Comparison of ENCODE assay signal across 27 cellular contexts in the genomic region with DNA sequence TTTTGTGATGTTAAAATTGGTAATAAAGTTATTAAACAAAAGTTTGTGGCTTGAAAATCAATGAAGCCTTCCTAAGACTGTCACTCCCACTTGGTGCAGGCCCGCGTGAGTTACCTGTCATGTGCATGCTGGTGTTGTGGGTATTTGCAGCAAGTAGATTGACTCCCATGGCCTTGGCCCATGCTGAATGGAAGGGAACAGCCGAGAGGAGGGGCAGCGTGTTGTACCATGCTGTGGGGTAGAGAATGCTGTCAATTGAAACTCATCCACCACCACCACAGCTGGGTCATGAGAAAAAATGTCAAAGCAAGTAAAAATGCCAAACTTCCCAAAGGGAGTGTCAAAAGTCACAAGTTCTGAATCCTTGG. TPM values are rescaled to one million over a fixed set of nuclear protein-coding genes. Genes with fewer than 3 reads are reported as not detected.
DNase-seq lines count a peak whose midpoint lies in the region; ATAC-seq and TF ChIP-seq lines count a peak whose summit lies in the region.
"Had no signal": no experiment of that assay in that cellular context is flagged by ENCODE, and none has a peak within 500 bp of the region (broad histone marks: within the 10 kb centered on the region; RNA-seq: fewer than 3 reads in every experiment).

No MANE protein-coding gene starts in this region.

- peak overlapping the region in 1 of 2 experiments; percentile 2 for H3K4ac ChIP-seq in mesenchymal stem cell (ENCODE audit: low read depth in 1 of 2, low read length in 2 of 2)

- H2BK12ac ChIP-seq in mesenchymal stem cell (ENCODE audit: low read length in 2 of 2) = peak overlapping the region; percentile 3 to 66

- H3K4me1 Mint-ChIP-seq in T-cell = peaks cover 0 to 6% (median 0%) of the 10 kb centered on the region in 3 donors

- H3K27ac Mint-ChIP-seq in T-cell = no peak overlapping the region
- H3K27ac Mint-ChIP-seq: CD4-positive, alpha-beta memory T cell; IgD-negative memory B cell had no signal

- H3K4me3 ChIP-seq in GM12865 (ENCODE audit: low read depth, low read length) (no peak overlapping the region), mesenchymal stem cell (ENCODE audit: insufficient read depth in 1 of 2, low read depth in 1 of 2, low read length in 2 of 2) (no peak overlapping the region), thyroid gland (replicated peaks in 1 of 3) (no peak overlapping the region)

- peak; percentile 9 for DNase-seq in GM12865 (ENCODE audit: low read depth)
- DNase-seq in mesenchymal stem cell = no peak
- DNase-seq in thyroid gland = no peak
- DNase-seq in T-cell = no peak
- DNase-seq: C1 segment of cervical spinal cord; CD4-positive, alpha-beta memory T cell; COR-L47; DMS53; EL; GF-D8; HCEC 1CT; MM.1S; NCI-H2029; NCI-H446 treated with DMSO at 0.1 percent for 48 hours; NCI-H82; SHP77 had no signal

- H3K36me3 ChIP-seq in mesenchymal stem cell (ENCODE audit: control insufficient read depth in 1 of 2, insufficient read depth in 2 of 2, low read depth in 1 of 2, low read length in 2 of 2) = no peaks in the 10 kb centered on the region
- H3K36me3 ChIP-seq in thyroid gland = no peaks in the 10 kb centered on the region

- TF ChIP-seq POLR2A in thyroid gland (IDR thresholded peaks at IDR 0.05) = no peak

- no peaks in the 10 kb centered on the region for H3K27me3 ChIP-seq in mesenchymal stem cell (ENCODE audit: control insufficient read depth in 1 of 2, insufficient read depth in 1 of 2, low read length in 2 of 2)
- no peaks in the 10 kb centered on the region for H3K27me3 ChIP-seq in thyroid gland

- no peaks in the 10 kb centered on the region for H3K27me3 Mint-ChIP-seq in T-cell
- H3K27me3 Mint-ChIP-seq: IgD-negative memory B cell had no signal

- H3K4me1 ChIP-seq in mesenchymal stem cell (ENCODE audit: control insufficient read depth, insufficient read depth, low read depth, low read length) = no peaks in the 10 kb centered on the region
- no peaks in the 10 kb centered on the region for H3K4me1 ChIP-seq in thyroid gland

- peak overlapping the region; percentile 80 for H2BK15ac ChIP-seq in mesenchymal stem cell (ENCODE audit: low read depth, poor library complexity, severe bottlenecking)

- no peak overlapping the region for H4K8ac ChIP-seq in mesenchymal stem cell (ENCODE audit: low read length)

- no peak overlapping the region for H2AK5ac ChIP-seq in mesenchymal stem cell (ENCODE audit: low read length, severe bottlenecking)

- 98% methylated on average over 4 of the region's 4 CpGs for WGBS in mesenchymal stem cell
- 86 to 90% methylated on average over 4 of the region's 4 CpGs for WGBS in thyroid gland, 2 donors

- TF ChIP-seq CTCF in GM12865 (IDR thresholded peaks at IDR 0.05; ENCODE audit: insufficient read depth, low read depth, low read length, missing control alignments) = no peak
- no peak for TF ChIP-seq CTCF in thyroid gland (IDR thresholded peaks at IDR 0.05)

- no peak overlapping the region for H2BK120ac ChIP-seq in mesenchymal stem cell (ENCODE audit: low read depth, low read length)

- H3K79me1 ChIP-seq in mesenchymal stem cell (replicated peaks; ENCODE audit: low read length, poor library complexity, severe bottlenecking) = no peaks in the 10 kb centered on the region

- H3K9me3 ChIP-seq in mesenchymal stem cell (ENCODE audit: control insufficient read depth, low read length) (no peaks in the 10 kb centered on the region), thyroid gland (no peaks in the 10 kb centered on the region)

- ATAC-seq in GM18502 (IDR thresholded peaks at IDR 0.05; ENCODE audit: poor library complexity, unreplicated experiment) = peak; percentile 17
- peak; percentile 26 for ATAC-seq in HG03432 (IDR thresholded peaks at IDR 0.05; ENCODE audit: unreplicated experiment)
- no peak for ATAC-seq in HG03108 (IDR thresholded peaks at IDR 0.05; ENCODE audit: unreplicated experiment)
- ATAC-seq in T-cell (replicated peaks in 1 of 4) = no peak
- ATAC-seq: Panc1 had no signal

- intact Hi-C loops in thyroid gland (cut with DNase I) = no loop called here

- no peak overlapping the region for H3K4me3 Mint-ChIP-seq in T-cell

- H3K27ac ChIP-seq in mesenchymal stem cell (ENCODE audit: low read length, poor library complexity, severe bottlenecking) = no peak overlapping the region
- no peak overlapping the region for H3K27ac ChIP-seq in thyroid gland
- H3K27ac ChIP-seq: KMS-11, RWPE1 had no signal

- no peak overlapping the region for H2AFZ ChIP-seq in mesenchymal stem cell (ENCODE audit: low read depth, low read length)

- H3K23ac ChIP-seq in mesenchymal stem cell (ENCODE audit: low read length in 2 of 2) = no peak overlapping the region

- POLR2A ChIA-PET in T-cell (lab: Charles Lee) = no interaction called here

- CTCF ChIA-PET in T-cell (lab: Charles Lee) = no interaction called here

- no peak overlapping the region for H3K18ac ChIP-seq in mesenchymal stem cell (ENCODE audit: low read depth in 1 of 2, low read length in 2 of 2)

- H4K91ac ChIP-seq in mesenchymal stem cell (ENCODE audit: low read length) = peak overlapping the region; percentile 83

- H3K36me3 Mint-ChIP-seq in T-cell = no peaks in the 10 kb centered on the region
- H3K36me3 Mint-ChIP-seq: CD4-positive, alpha-beta memory T cell; IgD-negative memory B cell had no signal

- H3K14ac ChIP-seq in mesenchymal stem cell (ENCODE audit: low read length in 2 of 2) = no peak overlapping the region

- H3K9ac ChIP-seq in mesenchymal stem cell (ENCODE audit: low read length) = no peak overlapping the region
- H3K9ac ChIP-seq: KMS-11 had no signal

- H2BK5ac ChIP-seq in mesenchymal stem cell (ENCODE audit: low read depth, low read length, poor library complexity, severe bottlenecking) = no peak overlapping the region

- H3K4me2 ChIP-seq in mesenchymal stem cell (ENCODE audit: low read length, poor library complexity, severe bottlenecking) = no peak overlapping the region
- H3K4me2 ChIP-seq: KMS-11 had no signal

- no peaks in the 10 kb centered on the region for H3K9me3 Mint-ChIP-seq in T-cell
- H3K9me3 Mint-ChIP-seq: CD4-positive, alpha-beta memory T cell; IgD-negative memory B cell had no signal

RNA-seq across cellular contexts. Expression of a gene that starts 12.7 kb away (rescaled TPM):
- polyA plus RNA-seq in mesenchymal stem cell (2013, experiment 1 of 2) = 0.03 TPM
- 0.03 TPM for polyA plus RNA-seq in mesenchymal stem cell (2013, experiment 2 of 2)
- total RNA-seq in thyroid gland (1 to 10 TPM in 1 of 4 donors, under 1 TPM in 3; 0.46 to 5.8 (median 0.76) TPM), T-cell (not detected)
- total RNA-seq: A673; H1; SK-MEL-5; T-helper 1 cell treated with Interleukin-12 subunit alpha and Interleukin-12 subunit beta and Interleukin-4 antibody, amounts not matched to agents 30 ng/mL and 1 ng/mL, for 36 hours had no signal
- polyA plus RNA-seq: CD4-positive, alpha-beta memory T cell; H1; IgD-negative memory B cell had no signal

RNA-seq across cellular contexts. Expression of a gene that starts 31.1 kb away (rescaled TPM):
- 1.4 TPM for polyA plus RNA-seq in mesenchymal stem cell (2013, experiment 1 of 2)
- polyA plus RNA-seq in mesenchymal stem cell (2013, experiment 2 of 2) = 1.1 TPM
- total RNA-seq in thyroid gland (1 to 10 TPM in 2 of 4 donors, under 1 TPM in 1, not detected in 1; 0.78 to 4.0 (median 1.2) TPM), T-cell (10 to 100 TPM; 18.4 to 28.1 (median 19.9) TPM)
- total RNA-seq: A673, H1 had no signal
- polyA plus RNA-seq: H1 had no signal

Comparison
In these comparisons a context has a peak if more than half of its experiments do, and no peak if none do; other contexts are left out.
1. ATAC-seq: peak in GM18502 (single experiment) and HG03432 (single experiment); none in HG03108 (single experiment) and T-cell (0 of 4).